Comparison of ENCODE assay signal across 25 cellular contexts in the genomic region with DNA sequence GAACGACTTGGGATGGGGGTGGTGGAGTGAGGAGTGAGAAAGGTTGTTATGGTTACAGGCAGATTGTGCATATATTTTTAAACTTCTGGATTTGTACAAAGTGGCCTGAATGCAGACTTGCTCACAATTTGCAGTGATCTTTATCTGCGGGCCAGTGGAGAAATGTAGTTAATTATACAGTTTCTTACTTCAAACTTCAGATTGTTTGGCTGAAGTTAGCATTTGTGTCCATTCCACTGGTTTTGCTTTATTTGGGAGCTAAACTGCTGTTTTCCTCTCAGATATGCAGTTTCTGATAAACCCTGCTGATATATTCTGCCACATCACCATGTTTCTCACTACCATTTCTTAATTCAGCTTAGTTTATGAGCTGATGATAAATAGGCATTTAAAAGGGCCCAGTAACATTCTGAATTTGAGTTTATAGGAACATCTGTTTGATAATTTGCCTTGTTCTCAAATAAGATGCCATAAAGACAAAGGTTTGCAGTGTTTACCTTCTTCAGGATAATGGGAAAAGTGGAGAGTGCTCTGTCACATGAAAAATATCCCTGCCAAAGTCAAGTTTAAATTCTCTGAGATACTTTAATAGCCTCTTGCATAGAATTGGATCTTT.
DNase-seq lines count a peak whose midpoint lies in the region; ATAC-seq, FAIRE-seq and TF ChIP-seq lines count a peak whose summit lies in the region.
"Had no signal": no experiment of that assay in that cellular context is flagged by ENCODE, and none has a peak within 500 bp of the region (broad histone marks: within the 10 kb centered on the region; RNA-seq: fewer than 3 reads in every experiment).

No MANE protein-coding gene starts in this region.

- TF ChIP-seq CTCF in A549 (IDR thresholded peaks at IDR 0.05): no peak
- no peak for TF ChIP-seq CTCF in endothelial cell (IDR thresholded peaks at IDR 0.05; ENCODE audit: unreplicated experiment)

- H3K36me3 Mint-ChIP-seq in T-helper 17 cell (ENCODE audit: low read depth) (peaks cover 2% of the 10 kb centered on the region), endothelial cell (ENCODE audit: low read depth, unreplicated experiment) (peaks cover 6% of the 10 kb centered on the region)
- H3K36me3 Mint-ChIP-seq in CD4-positive, alpha-beta memory T cell: no peaks in the 10 kb centered on the region
- H3K36me3 Mint-ChIP-seq: activated naive CD8-positive, alpha-beta T cell treated with anti-CD3 and anti-CD28 coated beads, Interleukin-2, amount 10 ng/mL, durations not matched to agents 7 days and 5 days; IgD-negative memory B cell had no signal

- H3K9me3 Mint-ChIP-seq in endothelial cell (ENCODE audit: unreplicated experiment): no peaks in the 10 kb centered on the region
- H3K9me3 Mint-ChIP-seq in CD4-positive, alpha-beta memory T cell: no peaks in the 10 kb centered on the region
- H3K9me3 Mint-ChIP-seq: activated B cell treated with CpG ODN at 0.5 μM for 24 hours; activated naive CD8-positive, alpha-beta T cell treated with anti-CD3 and anti-CD28 coated beads, Interleukin-2, amount 10 ng/mL, durations not matched to agents 7 days and 5 days; activated T-helper 2 cell treated with anti-CD3 and anti-CD28 coated beads, Interferon-gamma antibody, Interleukin-2, Interleukin-4, amounts not matched to agents 10 μg/mL and 5 μg/mL and 100 μg/mL, durations not matched to agents 14 hours and 24 hours and 36 hours; IgD-negative memory B cell; nephron progenitor cell had no signal

- no peak overlapping the region for H2AFZ ChIP-seq in GM23248

- peaks cover 18% of the 10 kb centered on the region for H3F3A ChIP-seq in GM23248 (ENCODE audit: insufficient read depth)

- POLR2A ChIA-PET in A549 (lab: Yijun Ruan, JAX): no interaction called here
- POLR2A ChIA-PET in CD4-positive, alpha-beta memory T cell (lab: Charles Lee; ENCODE audit: partially characterized antibody): no interaction called here

- no peak for TF ChIP-seq EP300 in A549 (IDR thresholded peaks at IDR 0.05)

- TF ChIP-seq RAD21 in A549 (conservative IDR thresholded peaks at IDR 0.05 in 1 of 2, IDR thresholded peaks at IDR 0.05 in 1 of 2): no peak

- no peak for FAIRE-seq in A549 (lab: Jason Lieb, UNC)
- FAIRE-seq: colon, D721Med had no signal

- ATAC-seq in A549 (no peak), T-helper 17 cell (no peak)
- ATAC-seq: left ventricle myocardium superior, right lobe of liver had no signal

- intact Hi-C loops in CD4-positive, alpha-beta memory T cell (cut with micrococcal nuclease): no loop called here

- no peak overlapping the region for H3K4me3 ChIP-seq in A549
- H3K4me3 ChIP-seq in GM23248: no peak overlapping the region
- no peak overlapping the region for H3K4me3 ChIP-seq in CD4-positive, alpha-beta memory T cell (ENCODE audit: low read length in 2 of 2)
- H3K4me3 ChIP-seq: right lobe of liver, thoracic aorta had no signal

- WGBS in A549 (ENCODE audit: missing lambda C conversion rate): 90% methylated on average over 2 of the region's 2 CpGs
- WGBS in GM23248 (ENCODE audit: low coverage in 1 of 2, low lambda C conversion rate in 2 of 2, missing lambda C conversion rate in 2 of 2), 2 experiments: 82 to 86% methylated on average over 2 of the region's 2 CpGs

- H3K79me2 ChIP-seq in GM23248 (ENCODE audit: insufficient read depth): no peaks in the 10 kb centered on the region

- H3K27me3 Mint-ChIP-seq in T-helper 17 cell (no peaks in the 10 kb centered on the region), endothelial cell (ENCODE audit: unreplicated experiment) (peaks cover 6% of the 10 kb centered on the region)
- no peaks in the 10 kb centered on the region for H3K27me3 Mint-ChIP-seq in CD4-positive, alpha-beta memory T cell
- H3K27me3 Mint-ChIP-seq: activated B cell treated with CpG ODN at 0.5 μM for 24 hours, IgD-negative memory B cell had no signal

- H3K9me3 ChIP-seq in A549: no peaks in the 10 kb centered on the region
- H3K9me3 ChIP-seq in GM23248 (ENCODE audit: low read depth): no peaks in the 10 kb centered on the region
- H3K9me3 ChIP-seq in T-helper 17 cell (ENCODE audit: control insufficient read depth, low read length, poor library complexity, severe bottlenecking): no peaks in the 10 kb centered on the region
- H3K9me3 ChIP-seq in CD4-positive, alpha-beta memory T cell (ENCODE audit: control insufficient read depth in 1 of 2, low read length in 2 of 2): no peaks in the 10 kb centered on the region
- H3K9me3 ChIP-seq: right lobe of liver, thoracic aorta had no signal

- H3K4me2 ChIP-seq in A549 (0 out of 3 replicates have a peak overlapping the region, but pooled peaks have one; percentile 2), GM23248 (ENCODE audit: unreplicated experiment) (no peak overlapping the region)

- CTCF ChIA-PET in A549 (lab: Yijun Ruan, JAX): interaction anchor here (1.1 to 2.0 kb wide), 3 partner anchors 11 to 193 kb away, joined by 3 to 5 read pairs (median 4); no protein-coding TSS in a partner anchor
- CTCF ChIA-PET in CD4-positive, alpha-beta memory T cell (lab: Charles Lee; ENCODE audit: partially characterized antibody): interaction anchor here (1.2 to 16.7 kb wide), 7 partner anchors 11 to 194 kb away, joined by 3 to 406 read pairs (median 10); no protein-coding TSS in a partner anchor

- H3K9ac ChIP-seq in GM23248: no peak overlapping the region

- in situ Hi-C loops in GM23248 (cut with MboI): loop anchor here (5.0 to 10.0 kb wide), 2 partner anchors 136 to 199 kb away; no protein-coding TSS in a partner anchor

- H4K20me1 ChIP-seq in GM23248 (ENCODE audit: insufficient read depth): no peaks in the 10 kb centered on the region

- H3K36me3 ChIP-seq in GM23248 (ENCODE audit: low read depth): no peaks in the 10 kb centered on the region
- no peaks in the 10 kb centered on the region for H3K36me3 ChIP-seq in CD4-positive, alpha-beta memory T cell (ENCODE audit: insufficient read depth, low read length)
- H3K36me3 ChIP-seq: right lobe of liver, thoracic aorta had no signal

- H3K9me2 ChIP-seq in GM23248 (ENCODE audit: insufficient read depth): no peaks in the 10 kb centered on the region; the same call in 1 of the 2 replicates

- H3K27ac Mint-ChIP-seq in T-helper 17 cell (peak overlapping the region; percentile 39), endothelial cell (ENCODE audit: unreplicated experiment) (peak overlapping the region; percentile 39)
- H3K27ac Mint-ChIP-seq in CD4-positive, alpha-beta memory T cell: no peak overlapping the region
- H3K27ac Mint-ChIP-seq: activated B cell treated with CpG ODN at 0.5 μM for 24 hours; activated naive CD8-positive, alpha-beta T cell treated with anti-CD3 and anti-CD28 coated beads, Interleukin-2, amount 10 ng/mL, durations not matched to agents 7 days and 5 days; activated T-helper 2 cell treated with anti-CD3 and anti-CD28 coated beads, Interferon-gamma antibody, Interleukin-2, Interleukin-4, amounts not matched to agents 10 μg/mL and 5 μg/mL and 100 μg/mL, durations not matched to agents 14 hours and 24 hours and 36 hours; nephron progenitor cell had no signal

- H3K4me1 ChIP-seq in A549 (peaks cover 58% of the 10 kb centered on the region), GM23248 (ENCODE audit: insufficient read depth) (peaks cover 55% of the 10 kb centered on the region)
- H3K4me1 ChIP-seq in CD4-positive, alpha-beta memory T cell (ENCODE audit: insufficient read depth, low read length): no peaks in the 10 kb centered on the region

- H3K27ac ChIP-seq in A549 (0 out of 6 replicates have a peak overlapping the region, but pooled peaks of 1 of the 2 experiments have one; percentile 24), GM23248 (peak overlapping the region; percentile 24)
- no peak overlapping the region for H3K27ac ChIP-seq in CD4-positive, alpha-beta memory T cell (ENCODE audit: low read depth, low read length)

- DNase-seq in A549 (ENCODE audit: low read depth in 1 of 2, low spot score in 1 of 2): no peak
- DNase-seq in GM23248: no peak
- DNase-seq in T-helper 17 cell: no peak
- DNase-seq in endothelial cell (ENCODE audit: low spot score): no peak
- no peak for DNase-seq in NCI-H82 treated with DMSO at 0.1 percent for 48 hours (lab: John Stamatoyannopoulos, UW; ENCODE audit: unreplicated experiment)
- no peak for DNase-seq in midbrain (lab: John Stamatoyannopoulos, UW)
- DNase-seq in CD4-positive, alpha-beta memory T cell: no peak
- DNase-seq in NCI-H1436 treated with DMSO at 0.1 percent for 48 hours (lab: John Stamatoyannopoulos, UW): no peak
- DNase-seq: activated B cell treated with CpG ODN at 0.5 μM for 24 hours; activated CD4-positive, alpha-beta T cell treated with anti-CD3 and anti-CD28 coated beads, Interleukin-2, amount 50 U/mL, for 4 hours; activated CD8-positive, alpha-beta memory T cell treated with anti-CD3 and anti-CD28 coated beads, Interleukin-2, amount 50 U/mL, for 4 hours; activated naive CD8-positive, alpha-beta T cell treated with anti-CD3 and anti-CD28 coated beads, Interleukin-2, amount 10 ng/mL, durations not matched to agents 7 days and 5 days; islet precursor cell; left ventricle myocardium superior; NCI-H1694 treated with DMSO at 0.1 percent for 48 hours; nephron progenitor cell; right lobe of liver; stimulated activated CD4-positive, alpha-beta T cell treated with anti-CD3 and anti-CD28 coated beads, Interleukin-4, amount 100 ng/mL, for 4 hours; stimulated activated naive CD4-positive, alpha-beta T cell; T-helper 9 cell had no signal

- H3K4me3 Mint-ChIP-seq in T-helper 17 cell (no peak overlapping the region), endothelial cell (ENCODE audit: unreplicated experiment) (no peak overlapping the region)
- no peak overlapping the region for H3K4me3 Mint-ChIP-seq in CD4-positive, alpha-beta memory T cell
- H3K4me3 Mint-ChIP-seq: activated B cell treated with CpG ODN at 0.5 μM for 24 hours; activated naive CD8-positive, alpha-beta T cell treated with anti-CD3 and anti-CD28 coated beads, Interleukin-2, amount 10 ng/mL, durations not matched to agents 7 days and 5 days; IgD-negative memory B cell; nephron progenitor cell had no signal

- TF ChIP-seq POLR2A in A549 (IDR thresholded peaks at IDR 0.05; ENCODE audit: low read length): no peak

- H3K4me1 Mint-ChIP-seq in T-helper 17 cell (no peaks in the 10 kb centered on the region), endothelial cell (ENCODE audit: unreplicated experiment) (peaks cover 41% of the 10 kb centered on the region)
- peaks cover 0 to 4% (median 2%) of the 10 kb centered on the region in 4 donors for H3K4me1 Mint-ChIP-seq in CD4-positive, alpha-beta memory T cell
- H3K4me1 Mint-ChIP-seq: activated B cell treated with CpG ODN at 0.5 μM for 24 hours had no signal

- no peaks in the 10 kb centered on the region for H3K27me3 ChIP-seq in GM23248 (replicated peaks; ENCODE audit: insufficient read depth)
- no peaks in the 10 kb centered on the region for H3K27me3 ChIP-seq in CD4-positive, alpha-beta memory T cell (ENCODE audit: insufficient read depth, low read length)
- H3K27me3 ChIP-seq: right lobe of liver had no signal

Comparison
In these comparisons a context has a peak if more than half of its experiments do, and no peak if none do; other contexts are left out.
1. H3K27ac Mint-ChIP-seq: peak in T-helper 17 cell (single experiment) and endothelial cell (single experiment); none in CD4-positive, alpha-beta memory T cell (0 of 7).